ENCODE assay signal across 1 cellular context in genomic region chr9:6757132-6757987, GRCh38.
TF ChIP-seq lines count a peak whose summit lies in the region.

KDM4C (plus strand) TSS chr9:6757973; CDS start chr9:6792989, 35,016 bp downstream.

TF ChIP-seq in GM12878, 131 proteins besides CTCF, POLR2A, EP300 and RAD21 (continued from another document):
- TF ChIP-seq REST (IDR thresholded peaks at IDR 0.05; ENCODE audit: low read depth, low read length) (no peak), YBX1 (IDR thresholded peaks at IDR 0.05) (no peak), MXI1 (IDR thresholded peaks at IDR 0.05; ENCODE audit: low read depth, low read length) (peak; percentile 93), TCF7 (IDR thresholded peaks at IDR 0.05; ENCODE audit: borderline replicate concordance) (no peak), JUND (IDR thresholded peaks at IDR 0.05; ENCODE audit: low read depth, low read length) (peak; percentile 85; the same call in 1 of the 2 replicates), WRNIP1 (IDR thresholded peaks at IDR 0.05; ENCODE audit: borderline replicate concordance, low read depth, low read length) (peak; percentile 46; the same call in 1 of the 2 replicates), POLR2AphosphoS2 (IDR thresholded peaks at IDR 0.05; ENCODE audit: low read depth, low read length) (peak; percentile 90), TCF12 (IDR thresholded peaks at IDR 0.05; ENCODE audit: low read depth, low read length) (peak; percentile 2; the same call in 1 of the 2 replicates), NFIC (IDR thresholded peaks at IDR 0.05; ENCODE audit: low read depth, low read length) (no peak), HDAC6 (IDR thresholded peaks at IDR 0.05; ENCODE audit: unreplicated experiment) (no peak), SMC3 (IDR thresholded peaks at IDR 0.05; ENCODE audit: borderline replicate concordance, low read length) (no peak), YY1 (IDR thresholded peaks at IDR 0.05; ENCODE audit: low read depth, low read length) (peak; percentile 92), SUZ12 (IDR thresholded peaks at IDR 0.05; ENCODE audit: unreplicated experiment) (no peak), ZBTB40 (IDR thresholded peaks at IDR 0.05; ENCODE audit: borderline replicate concordance) (peak; percentile 45; the same call in 1 of the 2 replicates)
TF ChIP-seq in GM12878: peak in this region for 70.
